Comparison of ENCODE assay signal across 8 cellular contexts in the genomic region with DNA sequence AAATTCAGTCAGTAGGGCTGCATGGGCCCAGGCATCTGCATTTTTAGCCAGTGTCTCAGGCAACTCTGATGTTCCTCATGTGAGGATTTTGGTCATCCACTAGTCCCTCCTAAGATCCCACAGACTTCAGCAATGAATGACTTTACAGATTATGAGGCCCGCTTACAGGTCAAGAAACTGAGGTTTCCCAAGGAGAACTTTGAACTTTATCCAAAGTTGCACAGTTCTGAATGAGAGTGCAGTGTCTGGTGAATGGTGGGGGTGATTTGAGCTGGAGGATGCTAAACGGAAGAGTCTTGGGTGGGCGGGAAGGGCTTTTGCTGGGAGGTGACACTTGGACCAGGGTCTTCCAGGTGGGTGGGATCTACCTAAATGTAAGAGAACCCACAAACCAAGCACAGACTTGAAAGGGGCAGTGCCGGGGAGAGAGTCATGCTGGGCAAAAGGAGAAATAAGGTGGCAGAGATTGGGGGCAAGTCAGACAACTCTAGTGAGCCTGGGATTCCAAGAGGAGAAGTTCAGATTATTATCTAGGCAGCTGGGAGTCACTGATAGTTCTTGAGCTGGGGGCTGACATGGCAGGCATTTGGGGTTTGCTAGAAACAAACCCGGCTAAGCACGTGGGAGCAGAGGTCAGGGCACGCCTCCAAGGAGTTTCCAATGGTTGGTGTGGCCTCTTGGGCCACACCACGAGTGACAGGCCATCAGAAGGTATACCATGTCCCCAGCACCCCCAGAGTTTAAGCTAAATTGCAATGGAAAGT. TPM values are rescaled to one million over a fixed set of nuclear protein-coding genes. Genes with fewer than 3 reads are reported as not detected.
A peak's percentile ranks its signal among the peaks of the same experiment; 100 is the strongest.
DNase-seq lines count a peak whose midpoint lies in the region; ATAC-seq and TF ChIP-seq lines count a peak whose summit lies in the region.
"Had no signal": no experiment of that assay in that cellular context is flagged by ENCODE, and none has a peak within 500 bp of the region (broad histone marks: within the 10 kb centered on the region; RNA-seq: fewer than 3 reads in every experiment).

No MANE protein-coding gene starts in this region.

- TF ChIP-seq CTCF in neutrophil (IDR thresholded peaks at IDR 0.05) = no peak

- CTCF ChIA-PET in CD4-positive, alpha-beta memory T cell (lab: Charles Lee; ENCODE audit: partially characterized antibody) = interaction anchor here (1.5 to 5.6 kb wide), 3 partner anchors 19 to 31 kb away, joined by 4 to 52 read pairs (median 44); partner anchors contain the start of gene SLC6A6

- H3K27me3 Mint-ChIP-seq in CD4-positive, alpha-beta memory T cell = no peaks in the 10 kb centered on the region
- H3K27me3 Mint-ChIP-seq in activated naive CD8-positive, alpha-beta T cell treated with anti-CD3 and anti-CD28 coated beads, Interleukin-2, amount 50 U/mL, for 24 hours = no peaks in the 10 kb centered on the region

- no peaks in the 10 kb centered on the region for H3K36me3 ChIP-seq in CD4-positive, alpha-beta memory T cell (ENCODE audit: insufficient read depth, low read length)
- H3K36me3 ChIP-seq in KOPT-K1 (ENCODE audit: insufficient read depth, low read length) (no peaks in the 10 kb centered on the region), neutrophil (peaks cover 42% of the 10 kb centered on the region)

- intact Hi-C loops in CD4-positive, alpha-beta memory T cell (cut with micrococcal nuclease) = no loop called here
- intact Hi-C loops in posterior cingulate gyrus (cut with DNase I) = loop anchor here (5.0 kb wide), 1 partner anchor 37 kb away; no protein-coding TSS in a partner anchor

- POLR2A ChIA-PET in CD4-positive, alpha-beta memory T cell (lab: Charles Lee; ENCODE audit: partially characterized antibody) = interaction anchor here (1.1 to 18.6 kb wide), 6 partner anchors 9 to 222 kb away, joined by 3 to 394 read pairs (median 12); partner anchors contain the start of genes CCDC174 and SLC6A6

- peaks cover 100% of the 10 kb centered on the region for H3K4me1 ChIP-seq in CD4-positive, alpha-beta memory T cell (ENCODE audit: insufficient read depth, low read length)
- H3K4me1 ChIP-seq in neutrophil (ENCODE audit: control insufficient read depth in 1 of 2, insufficient read depth in 1 of 2, low read depth in 1 of 2, low read length in 1 of 2) = peaks cover 99 to 100% of the 10 kb centered on the region in 2 experiments

- no peaks in the 10 kb centered on the region for H3K9me3 ChIP-seq in CD4-positive, alpha-beta memory T cell (ENCODE audit: control insufficient read depth in 1 of 2, low read length in 2 of 2)
- H3K9me3 ChIP-seq in KOPT-K1 (ENCODE audit: insufficient read depth, low read length, poor library complexity, severe bottlenecking) = no peaks in the 10 kb centered on the region
- no peaks in the 10 kb centered on the region for H3K9me3 ChIP-seq in neutrophil

- peak overlapping the region in 7 of 8 donors; percentile 9 to 81 (median 53) for H3K4me3 Mint-ChIP-seq in CD4-positive, alpha-beta memory T cell
- H3K4me3 Mint-ChIP-seq in activated naive CD8-positive, alpha-beta T cell treated with anti-CD3 and anti-CD28 coated beads, Interleukin-2, amount 50 U/mL, for 24 hours = peak overlapping the region; percentile 45

- H3K4me3 ChIP-seq in CD4-positive, alpha-beta memory T cell (ENCODE audit: low read length in 2 of 2) = no peak overlapping the region
- H3K4me3 ChIP-seq in neutrophil (ENCODE audit: low read depth in 1 of 2, low read length in 1 of 2) = peak overlapping the region; percentile 14 to 64

- peaks cover 0 to 2% of the 10 kb centered on the region in 2 donors for H3K36me3 Mint-ChIP-seq in CD4-positive, alpha-beta memory T cell
- H3K36me3 Mint-ChIP-seq in activated naive CD8-positive, alpha-beta T cell treated with anti-CD3 and anti-CD28 coated beads, Interleukin-2, amount 50 U/mL, for 24 hours (ENCODE audit: low read depth) = peaks cover 20% of the 10 kb centered on the region

- H3K27ac ChIP-seq in CD4-positive, alpha-beta memory T cell (ENCODE audit: low read depth, low read length) = peak overlapping the region; percentile 98
- H3K27ac ChIP-seq in KOPT-K1 (ENCODE audit: low read depth, low read length, poor library complexity, severe bottlenecking) = peak overlapping the region; percentile 88
- H3K27ac ChIP-seq in neutrophil = peak overlapping the region; percentile 98

- DNase-seq in CD4-positive, alpha-beta memory T cell = no peak
- no peak for DNase-seq in activated naive CD8-positive, alpha-beta T cell treated with anti-CD3 and anti-CD28 coated beads, Interleukin-2, amount 50 U/mL, for 24 hours
- DNase-seq in posterior cingulate gyrus (no peak), NCI-H2081 treated with DMSO at 0.1 percent for 48 hours (lab: John Stamatoyannopoulos, UW) (no peak)
- DNase-seq: activated effector memory CD4-positive, alpha-beta T cell treated with anti-CD3 and anti-CD28 coated beads, Interleukin-2, amount 50 U/mL, for 16 hours had no signal

- no peak for ATAC-seq in activated naive CD8-positive, alpha-beta T cell treated with anti-CD3 and anti-CD28 coated beads, Interleukin-2, amount 50 U/mL, for 24 hours
- no peak for ATAC-seq in HG02610 (IDR thresholded peaks at IDR 0.05; ENCODE audit: unreplicated experiment)

- peaks cover 81 to 100% (median 94%) of the 10 kb centered on the region in 4 donors for H3K4me1 Mint-ChIP-seq in CD4-positive, alpha-beta memory T cell
- H3K4me1 Mint-ChIP-seq in activated naive CD8-positive, alpha-beta T cell treated with anti-CD3 and anti-CD28 coated beads, Interleukin-2, amount 50 U/mL, for 24 hours = peaks cover 98% of the 10 kb centered on the region

- no peaks in the 10 kb centered on the region for H3K27me3 ChIP-seq in CD4-positive, alpha-beta memory T cell (ENCODE audit: insufficient read depth, low read length)
- H3K27me3 ChIP-seq in neutrophil = no peaks in the 10 kb centered on the region

- H3K9me3 Mint-ChIP-seq in CD4-positive, alpha-beta memory T cell = no peaks in the 10 kb centered on the region
- no peaks in the 10 kb centered on the region for H3K9me3 Mint-ChIP-seq in activated naive CD8-positive, alpha-beta T cell treated with anti-CD3 and anti-CD28 coated beads, Interleukin-2, amount 50 U/mL, for 24 hours

- H3K27ac Mint-ChIP-seq in CD4-positive, alpha-beta memory T cell = peak overlapping the region; percentile 97 to 100 (median 100)
- H3K27ac Mint-ChIP-seq in activated naive CD8-positive, alpha-beta T cell treated with anti-CD3 and anti-CD28 coated beads, Interleukin-2, amount 50 U/mL, for 24 hours = peak overlapping the region; percentile 88

RNA-seq across cellular contexts. Expression of gene SLC6A6, which starts 27.5 kb away (rescaled TPM):
- total RNA-seq in CD4-positive, alpha-beta memory T cell = 10 to 100 TPM; 50.6 to 51.8 TPM
- polyA plus RNA-seq in CD4-positive, alpha-beta memory T cell = 1 to 10 TPM; 3.8 to 8.8 TPM

Comparison
In these comparisons a context has a peak if more than half of its experiments do, and no peak if none do; other contexts are left out.
1. H3K4me3 ChIP-seq: peak in neutrophil (2 of 2); none in CD4-positive, alpha-beta memory T cell (0 of 2).
2. Peak in every context shown above with its lines, with median percentiles within 50 percentile points of each other: H3K27ac ChIP-seq.